36 cellular contexts compared by ENCODE assay signal in the genomic region with DNA sequence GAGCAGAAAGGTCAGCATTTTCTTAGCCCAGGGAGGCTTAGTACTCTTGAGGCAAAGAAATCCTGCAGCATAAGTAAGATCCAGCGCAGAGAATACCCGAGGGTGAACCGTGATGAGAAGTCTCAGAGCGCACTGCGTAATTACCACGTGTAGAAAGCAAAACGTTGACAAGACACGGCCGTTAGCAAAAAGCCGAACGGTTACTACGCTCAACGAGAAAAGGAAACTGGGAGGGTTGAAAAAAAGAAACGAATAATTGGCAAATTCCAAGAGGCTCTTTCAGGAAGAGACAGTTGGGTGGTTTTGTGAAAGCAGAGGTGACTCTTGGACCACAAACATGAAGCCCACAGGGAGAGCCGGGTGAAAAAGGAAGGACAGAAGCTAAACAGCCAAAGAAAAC.
A peak's percentile ranks its signal among the peaks of the same experiment; 100 is the strongest.
DNase-seq lines count a peak whose midpoint lies in the region; ATAC-seq, FAIRE-seq and TF ChIP-seq lines count a peak whose summit lies in the region.
"Had no signal": no experiment of that assay in that cellular context is flagged by ENCODE, and none has a peak within 500 bp of the region (broad histone marks: within the 10 kb centered on the region; RNA-seq: fewer than 3 reads in every experiment).

No MANE protein-coding gene starts in this region.

- no peak overlapping the region for H4K5ac ChIP-seq in H1 (ENCODE audit: insufficient read length, low read depth, low read length)

- no peak for TF ChIP-seq RAD21 in H1 (IDR thresholded peaks at IDR 0.05 in 1 of 2, conservative IDR thresholded peaks at IDR 0.05 in 1 of 2; ENCODE audit: low read depth in 2 of 2, low read length in 2 of 2)

- peaks cover 4 to 13% (median 7%) of the 10 kb centered on the region in 4 experiments for H3K4me1 ChIP-seq in H1 (replicated peaks in 1 of 4; ENCODE audit: control insufficient read depth in 3 of 4, insufficient read depth in 4 of 4, low read length in 3 of 4)
- peaks cover 14 to 18% of the 10 kb centered on the region in 2 donors for H3K4me1 ChIP-seq in neuronal stem cell (ENCODE audit: control insufficient read depth in 2 of 2, insufficient read depth in 1 of 2, low read depth in 1 of 2, low read length in 2 of 2)
- H3K4me1 ChIP-seq: pancreas, SJSA1, suprapubic skin had no signal

- no peak overlapping the region for H4K8ac ChIP-seq in H1 (ENCODE audit: extremely low read depth, insufficient read depth, low read length)
- H4K8ac ChIP-seq in neuronal stem cell (ENCODE audit: low read depth, low read length) = no peak overlapping the region

- H2BK5ac ChIP-seq in H1 (ENCODE audit: low read depth, low read length) (no peak overlapping the region), neuronal stem cell (ENCODE audit: low read length) (no peak overlapping the region)

- peak overlapping the region; percentile 66 to 72 for H3K4me3 Mint-ChIP-seq in CD14-positive monocyte
- H3K4me3 Mint-ChIP-seq: activated naive CD8-positive, alpha-beta T cell treated with anti-CD3 and anti-CD28 coated beads, Interleukin-2, amount 10 ng/mL, durations not matched to agents 7 days and 5 days; effector memory CD8-positive, alpha-beta T cell had no signal

- peak overlapping the region in 1 of 2 experiments; percentile 8; a peak in 1 of 4 replicates for H3K4me2 ChIP-seq in H1 (ENCODE audit: insufficient read depth in 1 of 2, low read depth in 2 of 2, low read length in 2 of 2)
- no peak overlapping the region for H3K4me2 ChIP-seq in neuronal stem cell (ENCODE audit: insufficient read depth, low read length, poor library complexity, severe bottlenecking)

- H3K56ac ChIP-seq in H1 (replicated peaks; ENCODE audit: insufficient read length, low read depth, low read length) = no peak overlapping the region

- TF ChIP-seq EP300 in H1 (IDR thresholded peaks at IDR 0.05; ENCODE audit: borderline replicate concordance in 1 of 2, low read depth in 2 of 2, low read length in 2 of 2) = no peak

- peaks cover 0 to 6% (median 0%) of the 10 kb centered on the region in 7 donors for H3K9me3 Mint-ChIP-seq in CD14-positive monocyte
- H3K9me3 Mint-ChIP-seq: effector memory CD8-positive, alpha-beta T cell had no signal

- H3K18ac ChIP-seq in H1 (ENCODE audit: extremely low read depth, low read length) = peak overlapping the region; percentile 9; the same call in 1 of the 2 replicates
- no peak overlapping the region for H3K18ac ChIP-seq in neuronal stem cell (ENCODE audit: low read length)

- DNase-seq in CD14-positive monocyte (ENCODE audit: low spot score) (no peak), NOMO-1 (lab: John Stamatoyannopoulos, UW; ENCODE audit: unreplicated experiment in 2 of 2) (peak; percentile 76 to 82), H1 (ENCODE audit: low read depth in 1 of 2, low spot score in 2 of 2) (no peak), neuronal stem cell (ENCODE audit: low spot score) (no peak), NCI-H1436 (lab: John Stamatoyannopoulos, UW) (no peak)
- no peak for DNase-seq in stimulated activated naive CD8-positive, alpha-beta T cell treated with anti-CD3 and anti-CD28 coated beads, Interleukin-15, Interleukin-2, amounts not matched to agents 100 U/mL and 50 U/mL, for 24 hours
- DNase-seq: activated CD4-positive, alpha-beta T cell treated with anti-CD3 and anti-CD28 coated beads, Interleukin-2, amount 50 U/mL, for 1 hour; activated gamma-delta T cell treated with Interleukin-2 at 50 U/mL for 16 hours; activated naive CD8-positive, alpha-beta T cell treated with anti-CD3 and anti-CD28 coated beads, Interleukin-2, amount 10 ng/mL, durations not matched to agents 7 days and 5 days; activated T-cell treated with anti-CD3 and anti-CD28 coated beads, Interleukin-2, amount 50 U/mL, for 48 hours; AML-193; central memory CD4-positive, alpha-beta T cell; cortex of kidney; DMS153; effector memory CD8-positive, alpha-beta T cell; erythroblast; foreskin fibroblast; naive thymus-derived CD4-positive, alpha-beta T cell; NCI-H2029; NCI-H2227 treated with DMSO at 0.1 percent for 48 hours; NCI-H526; pancreas; retina; stimulated activated naive CD4-positive, alpha-beta T cell had no signal

- H2BK120ac ChIP-seq in H1 (replicated peaks; ENCODE audit: low read depth, low read length) = no peak overlapping the region
- H2BK120ac ChIP-seq in neuronal stem cell (ENCODE audit: low read depth, low read length) = no peak overlapping the region

- intact Hi-C loops in CD14-positive monocyte (cut with micrococcal nuclease) = no loop called here

- H3K79me1 ChIP-seq in H1 (ENCODE audit: low read depth, low read length) = no peaks in the 10 kb centered on the region
- no peaks in the 10 kb centered on the region for H3K79me1 ChIP-seq in neuronal stem cell (ENCODE audit: low read depth, low read length)

- no peaks in the 10 kb centered on the region; a peak in 1 of 7 replicates for H3K27me3 ChIP-seq in H1 (replicated peaks in 1 of 4; ENCODE audit: control insufficient read depth in 3 of 4, extremely low read depth in 1 of 4, insufficient read depth in 3 of 4, low read length in 3 of 4)
- H3K27me3 ChIP-seq in neuronal stem cell (ENCODE audit: control insufficient read depth in 3 of 3, insufficient read depth in 3 of 3, low read depth in 1 of 3, low read length in 3 of 3) = no peaks in the 10 kb centered on the region
- H3K27me3 ChIP-seq: heart left ventricle, pancreas, SJSA1, suprapubic skin had no signal

- WGBS in H1 (ENCODE audit: extremely low coverage in 1 of 2, insufficient coverage in 1 of 2, insufficient read length in 1 of 2, insufficient replicate concordance in 2 of 2, low coverage in 1 of 2, low lambda C conversion rate in 2 of 2, missing lambda C conversion rate in 1 of 2), 2 experiments = 80% methylated on average over 15 of the region's 15 CpGs; no CpG with 5 or more reads in 1 of the 2 experiments
- WGBS in neuronal stem cell (ENCODE audit: extremely low coverage in 2 of 2, insufficient read length in 2 of 2, insufficient replicate concordance in 1 of 2), 2 donors = no CpG with 5 or more reads among the region's 15 CpGs

- H3K27ac Mint-ChIP-seq in CD14-positive monocyte = peak overlapping the region in 6 of 7 donors; percentile 21 to 81 (median 66)
- H3K27ac Mint-ChIP-seq: activated naive CD8-positive, alpha-beta T cell treated with anti-CD3 and anti-CD28 coated beads, Interleukin-2, amount 10 ng/mL, durations not matched to agents 7 days and 5 days; effector memory CD8-positive, alpha-beta T cell had no signal

- no peak overlapping the region for H3K4me3 ChIP-seq in H1 (ENCODE audit: extremely low read depth in 1 of 4, insufficient read depth in 2 of 4, low read depth in 3 of 4, low read length in 4 of 4)
- no peak overlapping the region for H3K4me3 ChIP-seq in neuronal stem cell (ENCODE audit: low read length in 2 of 2)
- H3K4me3 ChIP-seq: K562, pancreas, SJSA1, skin epidermis, suprapubic skin had no signal

- H3K4ac ChIP-seq in H1 (replicated peaks; ENCODE audit: insufficient read length, low read depth, low read length) (no peak overlapping the region), neuronal stem cell (ENCODE audit: low read length) (no peak overlapping the region)

- H3K27ac ChIP-seq in H1 (ENCODE audit: low read depth, low read length) (no peak overlapping the region), neuronal stem cell (replicated peaks; ENCODE audit: low read length) (no peak overlapping the region)
- H3K27ac ChIP-seq: heart left ventricle, pancreas, SJSA1, skin epidermis, suprapubic skin had no signal

- no peak overlapping the region for H4K91ac ChIP-seq in H1 (replicated peaks; ENCODE audit: insufficient read length, low read length)
- H4K91ac ChIP-seq in neuronal stem cell (ENCODE audit: low read depth, low read length, poor library complexity) = no peak overlapping the region

- H3K23ac ChIP-seq in H1 (ENCODE audit: insufficient read length) (no peak overlapping the region), neuronal stem cell (ENCODE audit: low read depth, low read length, poor library complexity) (no peak overlapping the region)

- ATAC-seq in HG02763 (IDR thresholded peaks at IDR 0.05; ENCODE audit: unreplicated experiment) = no peak
- ATAC-seq in GM21825 (IDR thresholded peaks at IDR 0.05; ENCODE audit: unreplicated experiment) = no peak
- ATAC-seq in stimulated activated naive CD8-positive, alpha-beta T cell treated with anti-CD3 and anti-CD28 coated beads, Interleukin-15, Interleukin-2, amounts not matched to agents 100 U/mL and 50 U/mL, for 24 hours = no peak
- ATAC-seq: effector memory CD8-positive, alpha-beta T cell; K562; naive thymus-derived CD4-positive, alpha-beta T cell; pancreas had no signal

- H3K14ac ChIP-seq in H1 (ENCODE audit: insufficient read length) (no peak overlapping the region), neuronal stem cell (ENCODE audit: low read length) (no peak overlapping the region)

- H2BK15ac ChIP-seq in H1 (ENCODE audit: low read length) (0 out of 2 replicates have a peak overlapping the region, but pooled peaks have one; percentile 46), neuronal stem cell (ENCODE audit: low read length) (no peak overlapping the region)

- H3K9ac ChIP-seq in H1 (replicated peaks in 1 of 4; ENCODE audit: extremely low read depth in 1 of 4, low read depth in 3 of 4, low read length in 3 of 4) (no peak overlapping the region), neuronal stem cell (ENCODE audit: low read depth, low read length, poor library complexity) (no peak overlapping the region)

- H3K23me2 ChIP-seq in H1 (ENCODE audit: low read depth, low read length) = no peaks in the 10 kb centered on the region

- H3K9me3 ChIP-seq in H1 (ENCODE audit: insufficient read depth in 2 of 2, low read depth in 1 of 2, low read length in 1 of 2) (peaks cover 0 to 3% of the 10 kb centered on the region in 2 experiments; a peak in 1 of 4 replicates), neuronal stem cell (replicated peaks in 1 of 2; ENCODE audit: control insufficient read depth in 2 of 2, insufficient read depth in 1 of 2, low read depth in 1 of 2, low read length in 2 of 2) (peaks cover 0 to 7% of the 10 kb centered on the region in 2 donors)
- H3K9me3 ChIP-seq: heart left ventricle, pancreas, suprapubic skin had no signal

- no peak overlapping the region for H2BK12ac ChIP-seq in H1 (ENCODE audit: low read depth, low read length)
- no peak overlapping the region for H2BK12ac ChIP-seq in neuronal stem cell (ENCODE audit: low read length)

- no peaks in the 10 kb centered on the region for H4K20me1 ChIP-seq in H1 (replicated peaks in 1 of 2; ENCODE audit: control insufficient read depth in 1 of 2, insufficient read depth in 2 of 2, low read length in 2 of 2)

- POLR2A ChIA-PET in H1 (lab: Charles Lee; ENCODE audit: partially characterized antibody) = no interaction called here

- no peak for FAIRE-seq in H1 (lab: Jason Lieb, UNC)
- FAIRE-seq: A204.1, GM18507, GM19239, HTR-8/SVneo, K562, keratinocyte, pancreas had no signal

- H2BK20ac ChIP-seq in H1 (ENCODE audit: low read length) = no peak overlapping the region

- peaks cover 40% of the 10 kb centered on the region for H3K4me1 Mint-ChIP-seq in CD14-positive monocyte

- no peak for TF ChIP-seq POLR2A in H1 (IDR thresholded peaks at IDR 0.05; ENCODE audit: control extremely low read depth in 1 of 2, low read depth in 2 of 2, low read length in 2 of 2)

- H3K79me2 ChIP-seq in H1 (ENCODE audit: control insufficient read depth in 1 of 2, insufficient read depth in 2 of 2, low read length in 2 of 2) = no peaks in the 10 kb centered on the region

- peaks cover 0 to 3% (median 0%) of the 10 kb centered on the region in 3 donors for H3K27me3 Mint-ChIP-seq in CD14-positive monocyte (ENCODE audit: low read depth in 3 of 3)

- no peaks in the 10 kb centered on the region for H3K36me3 Mint-ChIP-seq in CD14-positive monocyte
- H3K36me3 Mint-ChIP-seq: activated naive CD8-positive, alpha-beta T cell treated with anti-CD3 and anti-CD28 coated beads, Interleukin-2, amount 10 ng/mL, durations not matched to agents 7 days and 5 days had no signal

- no peak for TF ChIP-seq CTCF in CD14-positive monocyte (IDR thresholded peaks at IDR 0.05)
- TF ChIP-seq CTCF in H1 (IDR thresholded peaks at IDR 0.05; ENCODE audit: control extremely low read depth in 1 of 3, insufficient read depth in 1 of 3, low read depth in 1 of 3, low read length in 3 of 3) = no peak

- H2AK5ac ChIP-seq in H1 (ENCODE audit: low read depth, low read length) (no peak overlapping the region), neuronal stem cell (ENCODE audit: low read depth, low read length) (no peak overlapping the region)

- CTCF ChIA-PET in H1 (lab: Charles Lee; ENCODE audit: partially characterized antibody) = interaction anchor here (0.7 to 2.4 kb wide), 3 partner anchors 14 to 48 kb away, joined by 3 to 8 read pairs (median 3); no protein-coding TSS in a partner anchor

- no peak overlapping the region for H2AFZ ChIP-seq in H1 (ENCODE audit: low read length)
- H2AFZ ChIP-seq in neuronal stem cell (ENCODE audit: low read length) = peak overlapping the region; percentile 30

- no peaks in the 10 kb centered on the region for H3K36me3 ChIP-seq in H1 (ENCODE audit: control insufficient read depth in 2 of 4, insufficient read depth in 4 of 4, low read length in 3 of 4)
- H3K36me3 ChIP-seq in neuronal stem cell (replicated peaks in 1 of 2; ENCODE audit: control insufficient read depth in 2 of 2, insufficient read depth in 2 of 2, low read length in 2 of 2) = no peaks in the 10 kb centered on the region
- H3K36me3 ChIP-seq: heart left ventricle, pancreas, SJSA1, suprapubic skin had no signal

Comparison
In these comparisons a context has a peak if more than half of its experiments do, and no peak if none do; other contexts are left out.
1. DNase-seq: peak in NOMO-1 (2 of 2); none in CD14-positive monocyte (single experiment), H1 (0 of 2), neuronal stem cell (single experiment), stimulated activated naive CD8-positive, alpha-beta T cell treated with anti-CD3 and anti-CD28 coated beads, Interleukin-15, Interleukin-2, amounts not matched to agents 100 U/mL and 50 U/mL, for 24 hours (single experiment) and NCI-H1436 (single experiment).